Comparison of ENCODE assay signal across 10 cellular contexts in genomic region chr20:57265649-57266250, GRCh38. TPM values are rescaled to one million over a fixed set of nuclear protein-coding genes. Genes with fewer than 3 reads are reported as not detected.
DNase-seq lines count a peak whose midpoint lies in the region; ATAC-seq and TF ChIP-seq lines count a peak whose summit lies in the region.
"Had no signal": no experiment of that assay in that cellular context is flagged by ENCODE, and none has a peak within 500 bp of the region (broad histone marks: within the 10 kb centered on the region; RNA-seq: fewer than 3 reads in every experiment).

No MANE protein-coding gene starts in this region.

- ATAC-seq in Right ventricle myocardium superior (ENCODE audit: poor library complexity) (peak; percentile 61), omental fat pad (ENCODE audit: low FRiP score) (peak; percentile 53), HG03108 (IDR thresholded peaks at IDR 0.05; ENCODE audit: unreplicated experiment) (no peak), HG03196 (IDR thresholded peaks at IDR 0.05; ENCODE audit: unreplicated experiment) (no peak), GM19467 (IDR thresholded peaks at IDR 0.05; ENCODE audit: unreplicated experiment) (no peak)

- TF ChIP-seq CTCF in omental fat pad (IDR thresholded peaks at IDR 0.05): no peak

- DNase-seq in COR-L47 (lab: John Stamatoyannopoulos, UW): peak; percentile 38
- peak; percentile 63 for DNase-seq in NCI-H69 (lab: John Stamatoyannopoulos, UW)
- no peak for DNase-seq in Right ventricle myocardium superior
- DNase-seq in omental fat pad (ENCODE audit: low spot score): no peak
- no peak for DNase-seq in activated CD4-positive, alpha-beta T cell treated with anti-CD3 and anti-CD28 coated beads for 4 hours
- DNase-seq: adrenal gland had no signal

- intact Hi-C loops in Right ventricle myocardium superior (cut with DNase I): loop anchor here (10.0 kb wide), 1 partner anchor 101 kb away; no protein-coding TSS in a partner anchor

RNA-seq across cellular contexts. Expression of gene BMP7, which starts 0.7 kb away (rescaled TPM):
- total RNA-seq in Right ventricle myocardium superior (23.2 TPM), omental fat pad (1 to 10 TPM in 3 of 4 donors, under 1 TPM in 1; 0.79 to 5.1 (median 1.7) TPM)
- total RNA-seq: glomerular endothelial cell had no signal

Comparison
In these comparisons a context has a peak if more than half of its experiments do, and no peak if none do; other contexts are left out.
1. DNase-seq: peak in COR-L47 (single experiment) and NCI-H69 (single experiment); none in Right ventricle myocardium superior (single experiment), omental fat pad (single experiment) and activated CD4-positive, alpha-beta T cell treated with anti-CD3 and anti-CD28 coated beads for 4 hours (0 of 2).
2. ATAC-seq: peak in Right ventricle myocardium superior (single experiment) and omental fat pad (single experiment); none in HG03108 (single experiment), HG03196 (single experiment) and GM19467 (single experiment).